ENCODE assay signal across 23 cellular contexts in the genomic region with DNA sequence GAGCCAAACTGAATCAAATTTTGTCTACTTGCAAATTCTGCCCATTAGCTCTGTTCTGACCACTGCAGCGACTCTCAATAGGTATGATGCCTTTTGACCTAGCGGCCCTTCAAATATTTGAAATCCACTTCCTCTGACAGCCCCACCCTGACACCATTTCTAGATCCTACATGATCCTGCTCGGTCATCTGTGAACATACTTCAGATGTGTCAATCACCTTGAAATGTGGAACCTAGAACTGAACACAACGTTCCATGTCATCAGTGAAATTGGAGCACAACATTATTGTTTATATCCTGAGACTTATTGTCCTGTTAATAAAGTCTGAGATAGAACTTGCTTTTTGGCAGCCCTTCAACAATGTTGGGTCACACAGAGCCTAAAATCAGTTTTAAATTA.
"Had no signal": no experiment of that assay in that cellular context is flagged by ENCODE, and none has a peak within 500 bp of the region (broad histone marks: within the 10 kb centered on the region; RNA-seq: fewer than 3 reads in every experiment).

No MANE protein-coding gene starts in this region.

- H3K4me1 ChIP-seq: esophagus squamous epithelium, psoas muscle, testis, tibial nerve, upper lobe of right lung had no signal

- H3K27ac Mint-ChIP-seq: dendritic cell treated with granulocyte-macrophage colony-stimulating factor and Interleukin-4, amounts not matched to agents 40 ng/mL and 50 ng/mL, for 4 days; effector memory CD8-positive, alpha-beta T cell; naive thymus-derived CD8-positive, alpha-beta T cell; stimulated activated naive B cell treated with anti-CD40 and anti-IgM and Interleukin-4, amounts not matched to agents 10 μg/mL and 1 μg/mL and 100 μg/mL, for 72 hours; stimulated activated naive CD8-positive, alpha-beta T cell treated with anti-CD3 and anti-CD28 coated beads, Interleukin-15, amount 100 ng/mL, for 72 hours had no signal

- H3K4me1 Mint-ChIP-seq: naive thymus-derived CD8-positive, alpha-beta T cell had no signal

- H3K27ac ChIP-seq: epithelial cell of prostate, esophagus squamous epithelium, gastroesophageal sphincter, neutrophil, psoas muscle, sigmoid colon, skin epidermis, testis, tibial nerve, upper lobe of right lung, vagina had no signal

- DNase-seq: effector memory CD8-positive, alpha-beta T cell; esophagus squamous epithelium; foreskin fibroblast; glutamatergic neuron; kidney; left colon; mucosa of descending colon; naive thymus-derived CD8-positive, alpha-beta T cell; psoas muscle; sigmoid colon; stimulated activated CD4-positive, alpha-beta T cell treated with anti-CD3 and anti-CD28 coated beads, Interleukin-2, amount 100 ng/mL, for 24 hours; stimulated activated CD4-positive, alpha-beta T cell treated with anti-CD3 and anti-CD28 coated beads, Interleukin-4, amount 100 ng/mL, for 4 hours; stimulated activated naive B cell treated with anti-CD40 and anti-IgM and Interleukin-4, amounts not matched to agents 10 μg/mL and 1 μg/mL and 100 μg/mL, for 72 hours; stimulated activated naive CD8-positive, alpha-beta T cell treated with anti-CD3 and anti-CD28 coated beads, Interleukin-15, amount 100 ng/mL, for 72 hours; testis; upper lobe of right lung had no signal

- H3K9me3 Mint-ChIP-seq: dendritic cell treated with granulocyte-macrophage colony-stimulating factor and Interleukin-4, amounts not matched to agents 40 ng/mL and 50 ng/mL, for 4 days; effector memory CD8-positive, alpha-beta T cell; naive thymus-derived CD8-positive, alpha-beta T cell; stimulated activated naive CD8-positive, alpha-beta T cell treated with anti-CD3 and anti-CD28 coated beads, Interleukin-15, amount 100 ng/mL, for 72 hours had no signal

- H3K27me3 Mint-ChIP-seq: stimulated activated naive CD8-positive, alpha-beta T cell treated with anti-CD3 and anti-CD28 coated beads, Interleukin-15, amount 100 ng/mL, for 72 hours had no signal

- H3K9me3 ChIP-seq: esophagus squamous epithelium, gastroesophageal sphincter, mucosa of descending colon, neutrophil, psoas muscle, sigmoid colon, testis, tibial nerve, upper lobe of right lung, vagina had no signal

- H3K27me3 ChIP-seq: esophagus squamous epithelium, gastroesophageal sphincter, neutrophil, sigmoid colon, testis, tibial nerve, upper lobe of right lung, vagina had no signal

- H3K36me3 Mint-ChIP-seq: naive thymus-derived CD8-positive, alpha-beta T cell; stimulated activated naive B cell treated with anti-CD40 and anti-IgM and Interleukin-4, amounts not matched to agents 10 μg/mL and 1 μg/mL and 100 μg/mL, for 72 hours had no signal

- ATAC-seq: effector memory CD8-positive, alpha-beta T cell; gastroesophageal sphincter; left colon; mucosa of descending colon; naive thymus-derived CD8-positive, alpha-beta T cell; psoas muscle; stimulated activated naive B cell treated with anti-CD40 and anti-IgM and Interleukin-4, amounts not matched to agents 10 μg/mL and 1 μg/mL and 100 μg/mL, for 72 hours; stimulated activated naive CD8-positive, alpha-beta T cell treated with anti-CD3 and anti-CD28 coated beads, Interleukin-15, amount 100 ng/mL, for 72 hours; upper lobe of right lung had no signal

- H3K4me3 Mint-ChIP-seq: dendritic cell treated with granulocyte-macrophage colony-stimulating factor and Interleukin-4, amounts not matched to agents 40 ng/mL and 50 ng/mL, for 4 days; effector memory CD8-positive, alpha-beta T cell; naive thymus-derived CD8-positive, alpha-beta T cell; stimulated activated naive B cell treated with anti-CD40 and anti-IgM and Interleukin-4, amounts not matched to agents 10 μg/mL and 1 μg/mL and 100 μg/mL, for 72 hours; stimulated activated naive CD8-positive, alpha-beta T cell treated with anti-CD3 and anti-CD28 coated beads, Interleukin-15, amount 100 ng/mL, for 72 hours had no signal
